Comparison of ENCODE assay signal across 17 cellular contexts in the genomic region with DNA sequence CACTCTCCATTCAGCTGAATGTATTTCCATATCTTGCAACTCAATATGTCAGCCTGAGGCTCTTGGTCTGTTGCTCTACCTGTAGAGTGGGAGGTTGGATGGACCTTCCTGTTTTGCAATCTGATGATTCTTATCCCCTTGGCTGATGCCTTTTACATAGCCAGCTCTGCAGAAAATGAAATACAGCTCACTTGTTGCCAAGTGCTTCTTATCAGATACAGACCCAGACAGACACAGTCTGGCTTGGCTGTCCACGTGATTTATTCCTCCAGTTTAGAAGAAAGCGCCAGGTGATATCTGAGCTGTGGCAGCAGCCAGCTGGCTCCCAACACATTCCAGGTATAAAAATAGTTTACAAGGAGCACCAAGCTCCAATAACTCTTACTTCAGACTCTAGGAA.
DNase-seq lines count a peak whose midpoint lies in the region; ATAC-seq, FAIRE-seq and TF ChIP-seq lines count a peak whose summit lies in the region.
"Had no signal": no experiment of that assay in that cellular context is flagged by ENCODE, and none has a peak within 500 bp of the region (broad histone marks: within the 10 kb centered on the region; RNA-seq: fewer than 3 reads in every experiment).

No MANE protein-coding gene starts in this region.

- H3K27me3 ChIP-seq in right lobe of liver (no peaks in the 10 kb centered on the region), HepG2 (ENCODE audit: control insufficient read depth in 1 of 2, insufficient read depth in 2 of 2, low read length in 2 of 2) (no peaks in the 10 kb centered on the region), astrocyte (ENCODE audit: insufficient read depth, low read length) (no peaks in the 10 kb centered on the region), left lung (no peaks in the 10 kb centered on the region), upper lobe of left lung (no peaks in the 10 kb centered on the region)
- H3K27me3 ChIP-seq: transverse colon had no signal

- no peaks in the 10 kb centered on the region for H3K79me2 ChIP-seq in HepG2 (ENCODE audit: insufficient read depth, low read length)
- no peaks in the 10 kb centered on the region for H3K79me2 ChIP-seq in astrocyte (ENCODE audit: insufficient read depth, low read length)

- no peak overlapping the region for H3K4me2 ChIP-seq in HepG2 (ENCODE audit: low read depth, low read length)
- no peak overlapping the region for H3K4me2 ChIP-seq in astrocyte (ENCODE audit: low read length)

- TF ChIP-seq POLR2A in right lobe of liver (IDR thresholded peaks at IDR 0.05) (no peak), HepG2 (IDR thresholded peaks at IDR 0.05; ENCODE audit: insufficient read depth in 1 of 2, low read depth in 2 of 2, low read length in 2 of 2) (no peak), upper lobe of left lung (IDR thresholded peaks at IDR 0.05) (no peak)

- no peak overlapping the region for H3K27ac Mint-ChIP-seq in astrocyte (ENCODE audit: unreplicated experiment)

- H3K4me3 ChIP-seq in right lobe of liver: no peak overlapping the region
- no peak overlapping the region for H3K4me3 ChIP-seq in HepG2 (replicated peaks in 1 of 3; ENCODE audit: insufficient read depth in 1 of 3, low read depth in 2 of 3, low read length in 3 of 3)
- no peak overlapping the region for H3K4me3 ChIP-seq in astrocyte (ENCODE audit: insufficient read depth, low read depth, low read length)
- no peak overlapping the region for H3K4me3 ChIP-seq in left lung
- H3K4me3 ChIP-seq in upper lobe of left lung: no peak overlapping the region
- H3K4me3 ChIP-seq: esophagus squamous epithelium, skin epidermis, transverse colon had no signal

- H3K9ac ChIP-seq in HepG2 (ENCODE audit: insufficient read depth, low read depth, low read length): no peak overlapping the region
- H3K9ac ChIP-seq in astrocyte (ENCODE audit: low read length): no peak overlapping the region

- H2AFZ ChIP-seq in HepG2 (ENCODE audit: low read length) (no peak overlapping the region), astrocyte (ENCODE audit: low read depth, low read length) (no peak overlapping the region)

- BruUV-seq in HepG2 (replicated peaks; lab: Mats Ljungman, UMichigan): no TSS peak

- no peaks in the 10 kb centered on the region for H3K36me3 ChIP-seq in right lobe of liver
- no peaks in the 10 kb centered on the region for H3K36me3 ChIP-seq in HepG2 (replicated peaks in 1 of 2; ENCODE audit: control insufficient read depth in 1 of 2, insufficient read depth in 2 of 2, low read length in 2 of 2)
- H3K36me3 ChIP-seq in astrocyte (ENCODE audit: insufficient read depth, low read length): no peaks in the 10 kb centered on the region
- H3K36me3 ChIP-seq in left lung: no peaks in the 10 kb centered on the region
- H3K36me3 ChIP-seq in upper lobe of left lung: no peaks in the 10 kb centered on the region
- H3K36me3 ChIP-seq: esophagus squamous epithelium, transverse colon had no signal

- H3K4me1 Mint-ChIP-seq in astrocyte (ENCODE audit: low read depth, unreplicated experiment): peaks cover 4% of the 10 kb centered on the region

- peaks cover 21% of the 10 kb centered on the region for H3K27me3 Mint-ChIP-seq in astrocyte (ENCODE audit: low read depth, unreplicated experiment)

- POLR2A ChIA-PET in HepG2 (lab: Yijun Ruan, JAX): no interaction called here

- 50% methylated on average over 2 of the region's 2 CpGs for WGBS in right lobe of liver (ENCODE audit: insufficient coverage, low coverage, low lambda C conversion rate, missing lambda C conversion rate)
- WGBS in HepG2 (ENCODE audit: low lambda C conversion rate): 33% methylated on average over 2 of the region's 2 CpGs
- 35 to 50% methylated on average over 2 of the region's 2 CpGs for WGBS in upper lobe of left lung, 2 donors

- peaks cover 1% of the 10 kb centered on the region for H3K36me3 Mint-ChIP-seq in astrocyte (ENCODE audit: low read depth, unreplicated experiment)

- H3K9me3 Mint-ChIP-seq in astrocyte (ENCODE audit: unreplicated experiment): no peaks in the 10 kb centered on the region

- no peak for TF ChIP-seq RAD21 in HepG2 (CRISPR knock-in tag; IDR thresholded peaks at IDR 0.05)

- TF ChIP-seq EP300 in HepG2 (IDR thresholded peaks at IDR 0.05; ENCODE audit: low read depth in 2 of 2, low read length in 2 of 2): no peak
- no peak for TF ChIP-seq EP300 in HepG2 (CRISPR knock-in tag; IDR thresholded peaks at IDR 0.05; ENCODE audit: borderline replicate concordance)
- TF ChIP-seq EP300 in upper lobe of left lung (IDR thresholded peaks at IDR 0.05): no peak

- CTCF ChIA-PET in HepG2 (lab: Yijun Ruan, JAX; ENCODE audit: low intra/inter-chr PET ratio, low total read pairs): no interaction called here

- FAIRE-seq in HepG2 (lab: Jason Lieb, UNC) (no peak), astrocyte (lab: Jason Lieb, UNC) (peak; percentile 17)
- FAIRE-seq: GM19239, H1 had no signal

- H4K20me1 ChIP-seq in HepG2 (ENCODE audit: insufficient read depth, low read length) (no peaks in the 10 kb centered on the region), astrocyte (ENCODE audit: insufficient read depth, low read length) (no peaks in the 10 kb centered on the region)

- DNase-seq in right lobe of liver (no peak), HepG2 (ENCODE audit: low spot score) (no peak), astrocyte (ENCODE audit: low read depth) (peak; percentile 83), left lung (peak in 1 of 2 donors; percentile 33), upper lobe of left lung (no peak)
- DNase-seq: activated gamma-delta T cell treated with Interleukin-2 at 50 U/mL for 16 hours, esophagus squamous epithelium, NCI-H1436, PC-3, T-helper 9 cell, transverse colon had no signal

- no peak overlapping the region for H3K4me3 Mint-ChIP-seq in astrocyte (ENCODE audit: unreplicated experiment)

- TF ChIP-seq CTCF in right lobe of liver (IDR thresholded peaks at IDR 0.05) (no peak), HepG2 (CRISPR knock-in tag; IDR thresholded peaks at IDR 0.05) (no peak), astrocyte (IDR thresholded peaks at IDR 0.05; ENCODE audit: insufficient read depth, low read depth, low read length) (no peak), left lung (IDR thresholded peaks at IDR 0.05) (no peak), upper lobe of left lung (IDR thresholded peaks at IDR 0.05) (no peak)

- H3K4me1 ChIP-seq in right lobe of liver (no peaks in the 10 kb centered on the region), HepG2 (ENCODE audit: insufficient read depth, low read length) (no peaks in the 10 kb centered on the region), astrocyte (ENCODE audit: insufficient read depth, low read length) (peaks cover 28% of the 10 kb centered on the region), left lung (peaks cover 0 to 5% of the 10 kb centered on the region in 2 donors), upper lobe of left lung (peaks cover 0 to 3% (median 0%) of the 10 kb centered on the region in 4 donors)
- H3K4me1 ChIP-seq: transverse colon had no signal

- ATAC-seq in right lobe of liver (peak; percentile 51 to 89 (median 66)), HepG2 (no peak), left lung (peak; percentile 69), upper lobe of left lung (ENCODE audit: low FRiP score in 2 of 2) (no peak), HG03571 (IDR thresholded peaks at IDR 0.05; ENCODE audit: unreplicated experiment) (no peak), GM18873 (IDR thresholded peaks at IDR 0.05; ENCODE audit: low FRiP score, unreplicated experiment) (no peak), GM19351 (IDR thresholded peaks at IDR 0.05; ENCODE audit: unreplicated experiment) (no peak)
- ATAC-seq: PC-3 had no signal

- in situ Hi-C loops in HepG2 (cut with HindIII; ENCODE audit: extremely low pct_ligation_motif_present, low pct_unique_long_range_greater_than_20kb): no loop called here

- H3K27ac ChIP-seq in right lobe of liver: no peak overlapping the region
- no peak overlapping the region for H3K27ac ChIP-seq in HepG2 (ENCODE audit: extremely low read length, insufficient read depth, low read length)
- peak overlapping the region; percentile 28 for H3K27ac ChIP-seq in astrocyte (ENCODE audit: low read depth, low read length)
- H3K27ac ChIP-seq in left lung: no peak overlapping the region
- no peak overlapping the region for H3K27ac ChIP-seq in upper lobe of left lung
- H3K27ac ChIP-seq: esophagus squamous epithelium, transverse colon had no signal

- no peaks in the 10 kb centered on the region for H3K9me3 ChIP-seq in right lobe of liver
- H3K9me3 ChIP-seq in HepG2 (ENCODE audit: low read length): no peaks in the 10 kb centered on the region
- H3K9me3 ChIP-seq in astrocyte (ENCODE audit: insufficient read depth, low read depth, low read length): no peaks in the 10 kb centered on the region
- no peaks in the 10 kb centered on the region for H3K9me3 ChIP-seq in left lung
- H3K9me3 ChIP-seq in upper lobe of left lung: no peaks in the 10 kb centered on the region
- H3K9me3 ChIP-seq: esophagus squamous epithelium, transverse colon had no signal

- intact Hi-C loops in right lobe of liver (cut with DNase I) (no loop called here), HepG2 (cut with micrococcal nuclease; ENCODE audit: unreplicated experiment) (no loop called here), left lung (cut with DNase I) (no loop called here)

TF ChIP-seq in HepG2, 621 proteins besides CTCF, POLR2A, EP300 and RAD21:
- TF ChIP-seq, protein P1, sequence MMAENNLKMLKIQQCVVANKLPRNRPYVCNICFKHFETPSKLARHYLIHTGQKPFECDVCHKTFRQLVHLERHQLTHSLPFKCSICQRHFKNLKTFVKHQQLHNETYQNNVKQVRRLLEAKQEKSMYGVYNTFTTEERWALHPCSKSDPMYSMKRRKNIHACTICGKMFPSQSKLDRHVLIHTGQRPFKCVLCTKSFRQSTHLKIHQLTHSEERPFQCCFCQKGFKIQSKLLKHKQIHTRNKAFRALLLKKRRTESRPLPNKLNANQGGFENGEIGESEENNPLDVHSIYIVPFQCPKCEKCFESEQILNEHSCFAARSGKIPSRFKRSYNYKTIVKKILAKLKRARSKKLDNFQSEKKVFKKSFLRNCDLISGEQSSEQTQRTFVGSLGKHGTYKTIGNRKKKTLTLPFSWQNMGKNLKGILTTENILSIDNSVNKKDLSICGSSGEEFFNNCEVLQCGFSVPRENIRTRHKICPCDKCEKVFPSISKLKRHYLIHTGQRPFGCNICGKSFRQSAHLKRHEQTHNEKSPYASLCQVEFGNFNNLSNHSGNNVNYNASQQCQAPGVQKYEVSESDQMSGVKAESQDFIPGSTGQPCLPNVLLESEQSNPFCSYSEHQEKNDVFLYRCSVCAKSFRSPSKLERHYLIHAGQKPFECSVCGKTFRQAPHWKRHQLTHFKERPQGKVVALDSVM (CRISPR knock-in tag; IDR thresholded peaks at IDR 0.05): no peak
- TF ChIP-seq JUNB (CRISPR knock-in tag; IDR thresholded peaks at IDR 0.05; ENCODE audit: borderline replicate concordance): no peak
- TF ChIP-seq ZNF496 (CRISPR knock-in tag; IDR thresholded peaks at IDR 0.05; ENCODE audit: insufficient replicate concordance): no peak
- TF ChIP-seq FOXA1 (IDR thresholded peaks at IDR 0.05): no peak
- no peak for TF ChIP-seq FOXA1 (CRISPR knock-in tag; IDR thresholded peaks at IDR 0.05)
- no peak for TF ChIP-seq ZNF207 (IDR thresholded peaks at IDR 0.05; ENCODE audit: borderline replicate concordance)

Comparison
In these comparisons a context has a peak if more than half of its experiments do, and no peak if none do; other contexts are left out.
1. ATAC-seq: peak in right lobe of liver (4 of 4) and left lung (single experiment); none in HepG2 (single experiment), upper lobe of left lung (0 of 2), HG03571 (single experiment), GM18873 (single experiment) and GM19351 (single experiment).